Comparison of ENCODE assay signal across 1 cellular context in genomic region chr10:93077860-93078337, GRCh38.
TF ChIP-seq lines count a peak whose summit lies in the region.

No MANE protein-coding gene starts in this region.

TF ChIP-seq in K562, 482 proteins besides CTCF, POLR2A, EP300 and RAD21 (continued from another document):
- no peak for TF ChIP-seq ELK3 (CRISPR knock-in tag; IDR thresholded peaks at IDR 0.05)
- TF ChIP-seq ELF4 (CRISPR knock-in tag; IDR thresholded peaks at IDR 0.05): no peak
- TF ChIP-seq NR3C1 (CRISPR knock-in tag; IDR thresholded peaks at IDR 0.05): no peak
- TF ChIP-seq RBM17 (IDR thresholded peaks at IDR 0.05; ENCODE audit: borderline replicate concordance, low read depth, low read length): no peak
- peak; percentile 81 to 83 for TF ChIP-seq TRIM24 (IDR thresholded peaks at IDR 0.05)
- TF ChIP-seq ZNF830 (CRISPR knock-in tag; IDR thresholded peaks at IDR 0.05): no peak
- TF ChIP-seq NFIC (IDR thresholded peaks at IDR 0.05): peak; percentile 77
- TF ChIP-seq, protein P1, sequence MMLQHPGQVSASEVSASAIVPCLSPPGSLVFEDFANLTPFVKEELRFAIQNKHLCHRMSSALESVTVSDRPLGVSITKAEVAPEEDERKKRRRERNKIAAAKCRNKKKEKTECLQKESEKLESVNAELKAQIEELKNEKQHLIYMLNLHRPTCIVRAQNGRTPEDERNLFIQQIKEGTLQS (IDR thresholded peaks at IDR 0.05): peak; percentile 34; the same call in 1 of the 2 replicates
- TF ChIP-seq, protein P1 (CRISPR knock-in tag; conservative IDR thresholded peaks at IDR 0.05): no peak
- TF ChIP-seq TCF15 (CRISPR knock-in tag; IDR thresholded peaks at IDR 0.05): no peak
- TF ChIP-seq DMBX1 (CRISPR knock-in tag; IDR thresholded peaks at IDR 0.05; ENCODE audit: borderline replicate concordance): peak; percentile 46; the same call in 1 of the 2 replicates
- peak; percentile 54; the same call in 1 of the 2 replicates for TF ChIP-seq PHB2 (IDR thresholded peaks at IDR 0.05; ENCODE audit: low read depth)
- peak; percentile 83 for TF ChIP-seq HES1 (IDR thresholded peaks at IDR 0.05; ENCODE audit: low read depth)
- peak; percentile 69; the same call in 1 of the 2 replicates for TF ChIP-seq MTA1 (IDR thresholded peaks at IDR 0.05; ENCODE audit: borderline replicate concordance)
- TF ChIP-seq KLF10 (CRISPR knock-in tag; IDR thresholded peaks at IDR 0.05): no peak
- 0 out of 2 replicates have a peak, but pooled peaks have one; percentile 19 for TF ChIP-seq JUN (IDR thresholded peaks at IDR 0.05; ENCODE audit: borderline replicate concordance, low read depth, low read length)
- TF ChIP-seq JUN (CRISPR knock-in tag; IDR thresholded peaks at IDR 0.05; ENCODE audit: borderline replicate concordance): no peak
- TF ChIP-seq KDM1A (IDR thresholded peaks at IDR 0.05): peak; percentile 99
- TF ChIP-seq GABPB1 (CRISPR knock-in tag; IDR thresholded peaks at IDR 0.05): no peak
- peak; percentile 75; the same call in 1 of the 2 replicates for TF ChIP-seq ZEB2 (IDR thresholded peaks at IDR 0.05)
- peak; percentile 77 for TF ChIP-seq ZNF766 (CRISPR knock-in tag; conservative IDR thresholded peaks at IDR 0.05)
- peak; percentile 87 for TF ChIP-seq FOXM1 (IDR thresholded peaks at IDR 0.05; ENCODE audit: low read depth)
- TF ChIP-seq FOXM1 (CRISPR knock-in tag; IDR thresholded peaks at IDR 0.05; ENCODE audit: low read depth): no peak
- TF ChIP-seq ZNF3 (CRISPR knock-in tag; IDR thresholded peaks at IDR 0.05): no peak
- TF ChIP-seq ZNF24 (IDR thresholded peaks at IDR 0.05): no peak
- no peak for TF ChIP-seq CREBBP (IDR thresholded peaks at IDR 0.05; ENCODE audit: low read depth, low read length)
- TF ChIP-seq ARID1B (IDR thresholded peaks at IDR 0.05): peak; percentile 94
- no peak for TF ChIP-seq BMI1 (IDR thresholded peaks at IDR 0.05; ENCODE audit: low read length)
- peak; percentile 95 for TF ChIP-seq CCNT2 (IDR thresholded peaks at IDR 0.05; ENCODE audit: borderline replicate concordance, extremely low read depth, insufficient read length, low read depth, low read length)
- TF ChIP-seq SOX6 (IDR thresholded peaks at IDR 0.05): peak; percentile 93
- TF ChIP-seq SETDB1 (IDR thresholded peaks at IDR 0.05; ENCODE audit: low read length): no peak
- no peak for TF ChIP-seq ZKSCAN1 (IDR thresholded peaks at IDR 0.05; ENCODE audit: low read depth, low read length)
- peak; percentile 94 for TF ChIP-seq CTBP1 (IDR thresholded peaks at IDR 0.05; ENCODE audit: borderline replicate concordance)
- TF ChIP-seq YBX1 (IDR thresholded peaks at IDR 0.05): no peak
- TF ChIP-seq TAL1 (IDR thresholded peaks at IDR 0.05): peak; percentile 92
- no peak for TF ChIP-seq KLF13 (tag; IDR thresholded peaks at IDR 0.05; ENCODE audit: borderline replicate concordance, low read depth)
- TF ChIP-seq, protein P2, sequence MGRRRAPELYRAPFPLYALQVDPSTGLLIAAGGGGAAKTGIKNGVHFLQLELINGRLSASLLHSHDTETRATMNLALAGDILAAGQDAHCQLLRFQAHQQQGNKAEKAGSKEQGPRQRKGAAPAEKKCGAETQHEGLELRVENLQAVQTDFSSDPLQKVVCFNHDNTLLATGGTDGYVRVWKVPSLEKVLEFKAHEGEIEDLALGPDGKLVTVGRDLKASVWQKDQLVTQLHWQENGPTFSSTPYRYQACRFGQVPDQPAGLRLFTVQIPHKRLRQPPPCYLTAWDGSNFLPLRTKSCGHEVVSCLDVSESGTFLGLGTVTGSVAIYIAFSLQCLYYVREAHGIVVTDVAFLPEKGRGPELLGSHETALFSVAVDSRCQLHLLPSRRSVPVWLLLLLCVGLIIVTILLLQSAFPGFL (CRISPR knock-in tag; IDR thresholded peaks at IDR 0.05): no peak
- TF ChIP-seq, protein P3, sequence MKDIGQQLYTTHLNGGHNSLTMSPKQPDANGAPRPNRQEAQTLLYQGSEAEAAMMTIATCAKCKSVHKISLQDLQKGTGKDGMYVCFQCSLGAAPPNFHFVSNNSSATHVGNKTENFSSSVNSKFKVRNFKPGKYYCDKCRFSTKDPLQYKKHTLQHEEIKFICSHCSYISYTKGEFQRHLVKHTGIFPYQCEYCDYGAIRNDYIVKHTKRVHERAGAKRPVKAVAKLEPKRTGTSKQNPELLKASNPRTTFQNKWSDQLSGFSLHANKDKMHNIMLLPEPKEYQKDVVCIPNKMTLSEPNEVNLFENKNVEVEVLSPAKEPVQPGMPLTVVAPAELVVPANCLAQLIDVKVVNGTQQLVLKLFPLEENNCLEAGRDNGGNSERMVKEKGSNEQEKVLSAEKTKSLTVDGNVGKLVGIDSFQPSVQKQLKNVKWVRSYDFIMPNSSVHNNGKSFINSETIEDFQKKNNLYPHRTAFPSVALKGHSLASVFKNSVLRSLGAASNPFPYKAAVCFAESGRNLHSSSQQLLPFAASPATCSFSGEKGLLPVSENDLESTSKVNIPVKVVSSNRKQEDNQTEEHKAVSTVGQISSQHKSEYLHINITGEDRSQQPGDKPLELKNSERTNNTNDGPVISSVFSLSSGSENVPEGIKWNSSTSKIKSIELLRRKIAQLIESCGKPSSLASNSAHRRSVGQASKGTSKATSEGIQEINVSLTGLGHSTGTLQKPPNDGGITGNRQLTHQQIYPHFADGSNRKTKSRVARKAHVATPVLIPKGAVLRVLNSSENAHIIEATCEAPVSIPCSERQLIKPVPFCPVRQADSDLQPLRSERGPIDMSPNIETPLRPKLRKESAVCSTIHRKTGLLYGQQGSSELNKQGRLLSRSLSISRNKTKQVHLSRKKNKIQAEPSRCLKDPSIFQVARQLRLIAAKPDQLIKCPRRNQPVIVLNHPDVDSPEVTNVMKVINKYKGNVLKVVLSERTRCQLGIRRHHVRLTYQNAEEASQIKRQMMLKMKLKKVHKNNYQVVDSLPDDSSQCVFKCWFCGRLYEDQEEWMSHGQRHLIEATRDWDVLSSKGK (CRISPR knock-in tag; IDR thresholded peaks at IDR 0.05): no peak
- TF ChIP-seq TEAD4 (IDR thresholded peaks at IDR 0.05; ENCODE audit: low read length): peak; percentile 97
- no peak for TF ChIP-seq TEAD4 (CRISPR knock-in tag; IDR thresholded peaks at IDR 0.05; ENCODE audit: borderline replicate concordance)
TF ChIP-seq in K562: peak in this region for 95.
